ENCODE assay signal across 1 cellular context in genomic region chr6:24330137-24330732, GRCh38.
TF ChIP-seq lines count a peak whose summit lies in the region.

No MANE protein-coding gene starts in this region.

TF ChIP-seq in HepG2, 621 proteins besides CTCF, POLR2A, EP300 and RAD21 (continued from another document and continues in another):
- TF ChIP-seq, protein P1, sequence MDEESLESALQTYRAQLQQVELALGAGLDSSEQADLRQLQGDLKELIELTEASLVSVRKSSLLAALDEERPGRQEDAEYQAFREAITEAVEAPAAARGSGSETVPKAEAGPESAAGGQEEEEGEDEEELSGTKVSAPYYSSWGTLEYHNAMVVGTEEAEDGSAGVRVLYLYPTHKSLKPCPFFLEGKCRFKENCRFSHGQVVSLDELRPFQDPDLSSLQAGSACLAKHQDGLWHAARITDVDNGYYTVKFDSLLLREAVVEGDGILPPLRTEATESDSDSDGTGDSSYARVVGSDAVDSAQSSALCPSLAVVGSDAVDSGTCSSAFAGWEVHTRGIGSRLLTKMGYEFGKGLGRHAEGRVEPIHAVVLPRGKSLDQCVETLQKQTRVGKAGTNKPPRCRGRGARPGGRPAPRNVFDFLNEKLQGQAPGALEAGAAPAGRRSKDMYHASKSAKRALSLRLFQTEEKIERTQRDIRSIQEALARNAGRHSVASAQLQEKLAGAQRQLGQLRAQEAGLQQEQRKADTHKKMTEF (CRISPR knock-in tag; IDR thresholded peaks at IDR 0.05) = peak; percentile 97
- peak; percentile 99 for TF ChIP-seq BCL6 (CRISPR knock-in tag; IDR thresholded peaks at IDR 0.05)
- no peak for TF ChIP-seq HINFP (CRISPR knock-in tag; IDR thresholded peaks at IDR 0.05; ENCODE audit: low read depth)
- TF ChIP-seq, protein P2, sequence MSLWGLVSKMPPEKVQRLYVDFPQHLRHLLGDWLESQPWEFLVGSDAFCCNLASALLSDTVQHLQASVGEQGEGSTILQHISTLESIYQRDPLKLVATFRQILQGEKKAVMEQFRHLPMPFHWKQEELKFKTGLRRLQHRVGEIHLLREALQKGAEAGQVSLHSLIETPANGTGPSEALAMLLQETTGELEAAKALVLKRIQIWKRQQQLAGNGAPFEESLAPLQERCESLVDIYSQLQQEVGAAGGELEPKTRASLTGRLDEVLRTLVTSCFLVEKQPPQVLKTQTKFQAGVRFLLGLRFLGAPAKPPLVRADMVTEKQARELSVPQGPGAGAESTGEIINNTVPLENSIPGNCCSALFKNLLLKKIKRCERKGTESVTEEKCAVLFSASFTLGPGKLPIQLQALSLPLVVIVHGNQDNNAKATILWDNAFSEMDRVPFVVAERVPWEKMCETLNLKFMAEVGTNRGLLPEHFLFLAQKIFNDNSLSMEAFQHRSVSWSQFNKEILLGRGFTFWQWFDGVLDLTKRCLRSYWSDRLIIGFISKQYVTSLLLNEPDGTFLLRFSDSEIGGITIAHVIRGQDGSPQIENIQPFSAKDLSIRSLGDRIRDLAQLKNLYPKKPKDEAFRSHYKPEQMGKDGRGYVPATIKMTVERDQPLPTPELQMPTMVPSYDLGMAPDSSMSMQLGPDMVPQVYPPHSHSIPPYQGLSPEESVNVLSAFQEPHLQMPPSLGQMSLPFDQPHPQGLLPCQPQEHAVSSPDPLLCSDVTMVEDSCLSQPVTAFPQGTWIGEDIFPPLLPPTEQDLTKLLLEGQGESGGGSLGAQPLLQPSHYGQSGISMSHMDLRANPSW (CRISPR knock-in tag; IDR thresholded peaks at IDR 0.05; ENCODE audit: borderline replicate concordance) = peak; percentile 45; the same call in 1 of the 2 replicates
- no peak for TF ChIP-seq ZNF720 (CRISPR knock-in tag; IDR thresholded peaks at IDR 0.05)
- no peak for TF ChIP-seq POLR2AphosphoS2 (IDR thresholded peaks at IDR 0.05; ENCODE audit: low read depth, low read length)
- TF ChIP-seq NFYB (CRISPR knock-in tag; IDR thresholded peaks at IDR 0.05) = no peak
- TF ChIP-seq IRF1 (CRISPR knock-in tag; IDR thresholded peaks at IDR 0.05; ENCODE audit: low read depth) = peak; percentile 45; the same call in 1 of the 2 replicates
- TF ChIP-seq, protein P3, sequence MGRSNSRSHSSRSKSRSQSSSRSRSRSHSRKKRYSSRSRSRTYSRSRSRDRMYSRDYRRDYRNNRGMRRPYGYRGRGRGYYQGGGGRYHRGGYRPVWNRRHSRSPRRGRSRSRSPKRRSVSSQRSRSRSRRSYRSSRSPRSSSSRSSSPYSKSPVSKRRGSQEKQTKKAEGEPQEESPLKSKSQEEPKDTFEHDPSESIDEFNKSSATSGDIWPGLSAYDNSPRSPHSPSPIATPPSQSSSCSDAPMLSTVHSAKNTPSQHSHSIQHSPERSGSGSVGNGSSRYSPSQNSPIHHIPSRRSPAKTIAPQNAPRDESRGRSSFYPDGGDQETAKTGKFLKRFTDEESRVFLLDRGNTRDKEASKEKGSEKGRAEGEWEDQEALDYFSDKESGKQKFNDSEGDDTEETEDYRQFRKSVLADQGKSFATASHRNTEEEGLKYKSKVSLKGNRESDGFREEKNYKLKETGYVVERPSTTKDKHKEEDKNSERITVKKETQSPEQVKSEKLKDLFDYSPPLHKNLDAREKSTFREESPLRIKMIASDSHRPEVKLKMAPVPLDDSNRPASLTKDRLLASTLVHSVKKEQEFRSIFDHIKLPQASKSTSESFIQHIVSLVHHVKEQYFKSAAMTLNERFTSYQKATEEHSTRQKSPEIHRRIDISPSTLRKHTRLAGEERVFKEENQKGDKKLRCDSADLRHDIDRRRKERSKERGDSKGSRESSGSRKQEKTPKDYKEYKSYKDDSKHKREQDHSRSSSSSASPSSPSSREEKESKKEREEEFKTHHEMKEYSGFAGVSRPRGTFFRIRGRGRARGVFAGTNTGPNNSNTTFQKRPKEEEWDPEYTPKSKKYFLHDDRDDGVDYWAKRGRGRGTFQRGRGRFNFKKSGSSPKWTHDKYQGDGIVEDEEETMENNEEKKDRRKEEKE (IDR thresholded peaks at IDR 0.05) = no peak
- no peak for TF ChIP-seq ZNF224 (CRISPR knock-in tag; IDR thresholded peaks at IDR 0.05)
- TF ChIP-seq JDP2 (CRISPR knock-in tag; IDR thresholded peaks at IDR 0.05; ENCODE audit: borderline replicate concordance) = no peak
- TF ChIP-seq HOXA9 (CRISPR knock-in tag; IDR thresholded peaks at IDR 0.05; ENCODE audit: borderline replicate concordance) = no peak
- peak; percentile 36; the same call in 1 of the 2 replicates for TF ChIP-seq ELF1 (CRISPR knock-in tag; IDR thresholded peaks at IDR 0.05)
- TF ChIP-seq KLF16 (CRISPR knock-in tag; IDR thresholded peaks at IDR 0.05) = peak in 1 of 2 experiments; percentile 51; a peak in 1 of 4 replicates
- TF ChIP-seq ZSCAN5A (CRISPR knock-in tag; IDR thresholded peaks at IDR 0.05; ENCODE audit: borderline replicate concordance) = no peak
- 0 out of 2 replicates have a peak, but pooled peaks have one; percentile 56 for TF ChIP-seq ZSCAN30 (CRISPR knock-in tag; IDR thresholded peaks at IDR 0.05)
- TF ChIP-seq, protein P4, sequence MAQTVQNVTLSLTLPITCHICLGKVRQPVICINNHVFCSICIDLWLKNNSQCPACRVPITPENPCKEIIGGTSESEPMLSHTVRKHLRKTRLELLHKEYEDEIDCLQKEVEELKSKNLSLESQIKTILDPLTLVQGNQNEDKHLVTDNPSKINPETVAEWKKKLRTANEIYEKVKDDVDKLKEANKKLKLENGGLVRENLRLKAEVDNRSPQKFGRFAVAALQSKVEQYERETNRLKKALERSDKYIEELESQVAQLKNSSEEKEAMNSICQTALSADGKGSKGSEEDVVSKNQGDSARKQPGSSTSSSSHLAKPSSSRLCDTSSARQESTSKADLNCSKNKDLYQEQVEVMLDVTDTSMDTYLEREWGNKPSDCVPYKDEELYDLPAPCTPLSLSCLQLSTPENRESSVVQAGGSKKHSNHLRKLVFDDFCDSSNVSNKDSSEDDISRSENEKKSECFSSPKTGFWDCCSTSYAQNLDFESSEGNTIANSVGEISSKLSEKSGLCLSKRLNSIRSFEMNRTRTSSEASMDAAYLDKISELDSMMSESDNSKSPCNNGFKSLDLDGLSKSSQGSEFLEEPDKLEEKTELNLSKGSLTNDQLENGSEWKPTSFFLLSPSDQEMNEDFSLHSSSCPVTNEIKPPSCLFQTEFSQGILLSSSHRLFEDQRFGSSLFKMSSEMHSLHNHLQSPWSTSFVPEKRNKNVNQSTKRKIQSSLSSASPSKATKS (CRISPR knock-in tag; IDR thresholded peaks at IDR 0.05) = no peak
- no peak; the same call in 1 of the 2 replicates for TF ChIP-seq ZNF644 (CRISPR knock-in tag; IDR thresholded peaks at IDR 0.05; ENCODE audit: low read depth)
- no peak for TF ChIP-seq ZNF20 (CRISPR knock-in tag; IDR thresholded peaks at IDR 0.05)
- peak; percentile 99 for TF ChIP-seq TBX3 (IDR thresholded peaks at IDR 0.05; ENCODE audit: borderline replicate concordance)
- peak; percentile 76; the same call in 1 of the 2 replicates for TF ChIP-seq ZBTB39 (CRISPR knock-in tag; IDR thresholded peaks at IDR 0.05)
- no peak; the same call in 1 of the 2 replicates for TF ChIP-seq ZNF605 (CRISPR knock-in tag; IDR thresholded peaks at IDR 0.05)
- TF ChIP-seq SRSF4 (IDR thresholded peaks at IDR 0.05; ENCODE audit: low read depth, low read length, poor library complexity, severe bottlenecking) = no peak
- TF ChIP-seq ZNF777 (CRISPR knock-in tag; IDR thresholded peaks at IDR 0.05) = no peak
- TF ChIP-seq, protein P5, sequence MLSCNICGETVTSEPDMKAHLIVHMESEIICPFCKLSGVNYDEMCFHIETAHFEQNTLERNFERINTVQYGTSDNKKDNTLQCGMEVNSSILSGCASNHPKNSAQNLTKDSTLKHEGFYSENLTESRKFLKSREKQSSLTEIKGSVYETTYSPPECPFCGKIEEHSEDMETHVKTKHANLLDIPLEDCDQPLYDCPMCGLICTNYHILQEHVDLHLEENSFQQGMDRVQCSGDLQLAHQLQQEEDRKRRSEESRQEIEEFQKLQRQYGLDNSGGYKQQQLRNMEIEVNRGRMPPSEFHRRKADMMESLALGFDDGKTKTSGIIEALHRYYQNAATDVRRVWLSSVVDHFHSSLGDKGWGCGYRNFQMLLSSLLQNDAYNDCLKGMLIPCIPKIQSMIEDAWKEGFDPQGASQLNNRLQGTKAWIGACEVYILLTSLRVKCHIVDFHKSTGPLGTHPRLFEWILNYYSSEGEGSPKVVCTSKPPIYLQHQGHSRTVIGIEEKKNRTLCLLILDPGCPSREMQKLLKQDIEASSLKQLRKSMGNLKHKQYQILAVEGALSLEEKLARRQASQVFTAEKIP (CRISPR knock-in tag; IDR thresholded peaks at IDR 0.05; ENCODE audit: borderline replicate concordance) = no peak
- peak; percentile 80; the same call in 1 of the 2 replicates for TF ChIP-seq ZNF878 (CRISPR knock-in tag; IDR thresholded peaks at IDR 0.05)
- TF ChIP-seq ZFP37 (CRISPR knock-in tag; IDR thresholded peaks at IDR 0.05; ENCODE audit: borderline replicate concordance) = no peak
- TF ChIP-seq MAZ (IDR thresholded peaks at IDR 0.05; ENCODE audit: borderline replicate concordance, low read depth, low read length) = no peak
- TF ChIP-seq MAZ (CRISPR knock-in tag; IDR thresholded peaks at IDR 0.05; ENCODE audit: low read depth) = no peak
- TF ChIP-seq ZFYVE20 (CRISPR knock-in tag; IDR thresholded peaks at IDR 0.05; ENCODE audit: borderline replicate concordance, low read depth) = no peak
- TF ChIP-seq ZNF350 (CRISPR knock-in tag; IDR thresholded peaks at IDR 0.05; ENCODE audit: borderline replicate concordance, low read depth) = no peak
- no peak for TF ChIP-seq NFE2 (CRISPR knock-in tag; IDR thresholded peaks at IDR 0.05)
- TF ChIP-seq ZMYM3 (CRISPR knock-in tag; IDR thresholded peaks at IDR 0.05) = no peak
- no peak for TF ChIP-seq ZNF569 (CRISPR knock-in tag; IDR thresholded peaks at IDR 0.05; ENCODE audit: borderline replicate concordance)
- peak; percentile 98 for TF ChIP-seq HMG20A (CRISPR knock-in tag; IDR thresholded peaks at IDR 0.05; ENCODE audit: borderline replicate concordance)
- TF ChIP-seq PREB (CRISPR knock-in tag; IDR thresholded peaks at IDR 0.05) = no peak
- TF ChIP-seq SMC3 (IDR thresholded peaks at IDR 0.05; ENCODE audit: low read length) = no peak
- no peak for TF ChIP-seq ZNF570 (CRISPR knock-in tag; IDR thresholded peaks at IDR 0.05; ENCODE audit: borderline replicate concordance)
- TF ChIP-seq ZSCAN9 (CRISPR knock-in tag; IDR thresholded peaks at IDR 0.05; ENCODE audit: borderline replicate concordance) = no peak
